Comparison of ENCODE assay signal across 17 cellular contexts in genomic region chr11:110772863-110773262, GRCh38.
"Had no signal": no experiment of that assay in that cellular context is flagged by ENCODE, and none has a peak within 500 bp of the region (broad histone marks: within the 10 kb centered on the region; RNA-seq: fewer than 3 reads in every experiment).

No MANE protein-coding gene starts in this region.

- DNase-seq: activated CD4-positive, alpha-beta T cell treated with anti-CD3 and anti-CD28 coated beads, Interleukin-2, amount 50 U/mL, for 48 hours; activated CD8-positive, alpha-beta memory T cell treated with anti-CD3 and anti-CD28 coated beads, Interleukin-2, amount 50 U/mL, for 4 hours; activated gamma-delta T cell; activated T-cell treated with anti-CD3 and anti-CD28 coated beads, Interleukin-2, amount 50 U/mL, for 48 hours; amygdala; central memory CD4-positive, alpha-beta T cell; colonic mucosa; foreskin keratinocyte; immature natural killer cell; nephron progenitor cell; occipital lobe; stimulated activated CD4-positive, alpha-beta T cell treated with anti-CD3 and anti-CD28 coated beads, Interleukin-15, amount 100 ng/mL, for 24 hours; stimulated activated CD4-positive, alpha-beta T cell treated with anti-CD3 and anti-CD28 coated beads, Interleukin-4, amount 100 ng/mL, for 1 hour; stimulated activated naive CD4-positive, alpha-beta T cell; tibial artery had no signal

- H3K36me3 ChIP-seq: colonic mucosa, right atrium auricular region, tibial artery had no signal

- H3K27ac ChIP-seq: colonic mucosa, foreskin keratinocyte, right atrium auricular region, skin epidermis, tibial artery had no signal

- H3K4me3 ChIP-seq: colonic mucosa, right atrium auricular region, skin epidermis, tibial artery had no signal

- H3K4me1 ChIP-seq: colonic mucosa, foreskin keratinocyte, right atrium auricular region had no signal

- H3K27me3 ChIP-seq: colonic mucosa, foreskin keratinocyte, right atrium auricular region, tibial artery had no signal

- H3K9me3 ChIP-seq: colonic mucosa, right atrium auricular region, tibial artery had no signal
